Comparison of ENCODE assay signal across 24 cellular contexts in the genomic region with DNA sequence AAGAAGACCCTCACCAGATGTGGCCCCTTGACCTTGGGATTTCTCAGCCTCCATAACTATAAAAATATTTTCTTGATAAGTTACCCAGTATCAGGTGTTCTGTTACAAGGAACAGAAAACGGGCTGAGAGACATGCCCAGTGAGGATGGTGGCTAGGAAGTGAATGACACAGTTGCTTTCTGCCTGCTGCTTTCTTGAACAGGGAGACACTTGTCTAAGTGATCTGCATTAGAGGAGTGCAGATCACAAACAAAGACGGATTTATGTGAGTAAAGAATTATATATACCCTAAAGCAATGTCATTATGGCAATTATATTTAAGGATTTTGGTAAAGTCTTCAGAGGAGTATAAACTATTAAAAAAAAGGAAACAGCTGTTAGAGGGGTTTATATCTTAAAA.
"Had no signal": no experiment of that assay in that cellular context is flagged by ENCODE, and none has a peak within 500 bp of the region (broad histone marks: within the 10 kb centered on the region; RNA-seq: fewer than 3 reads in every experiment).

No MANE protein-coding gene starts in this region.

- DNase-seq: Kasumi-1, MM.1S, NCI-H1092 treated with DMSO at 0.1 percent for 48 hours, NCI-H1436, NCI-H187, NCI-H2029, NCI-H2081 treated with DMSO at 0.1 percent for 48 hours, NCI-H2171, NCI-H226, NCI-H446, NCI-H510A, NCI-H524 treated with DMSO at 0.1 percent for 48 hours, NCI-H69, NCI-H774, PC-3, SHP77 treated with DMSO at 0.1 percent for 48 hours, SJCRH30, SK-N-SH, SW 1271, T-cell had no signal

- H3K36me3 ChIP-seq: SJCRH30 had no signal

- H3K4me3 Mint-ChIP-seq: IgD-negative memory B cell, T-cell had no signal

- H3K27me3 Mint-ChIP-seq: IgD-negative memory B cell, T-cell had no signal

- H3K9ac ChIP-seq: KMS-11, SK-N-SH had no signal

- H3K4me3 ChIP-seq: K562, SJCRH30 had no signal

- H3K27ac ChIP-seq: HL-60, KMS-11, SJCRH30 had no signal

- H3K4me2 ChIP-seq: KMS-11, SK-N-SH had no signal

- H3K9me3 Mint-ChIP-seq: IgD-negative memory B cell had no signal

- H3K9me3 ChIP-seq: SJCRH30, SK-N-SH had no signal

- H3K27ac Mint-ChIP-seq: IgD-negative memory B cell, T-cell had no signal

- H3K27me3 ChIP-seq: SJCRH30 had no signal

- H3K36me3 Mint-ChIP-seq: IgD-negative memory B cell, T-cell had no signal
